18 cellular contexts compared by ENCODE assay signal in genomic region chr10:91690412-91690811, GRCh38. TPM values are rescaled to one million over a fixed set of nuclear protein-coding genes. Genes with fewer than 3 reads are reported as not detected.
DNase-seq lines count a peak whose midpoint lies in the region; ATAC-seq and TF ChIP-seq lines count a peak whose summit lies in the region.
"Had no signal": no experiment of that assay in that cellular context is flagged by ENCODE, and none has a peak within 500 bp of the region (broad histone marks: within the 10 kb centered on the region; RNA-seq: fewer than 3 reads in every experiment).

No MANE protein-coding gene starts in this region.

- DNase-seq in RWPE2 (ENCODE audit: low spot score) (no peak), coronary artery (ENCODE audit: low spot score) (no peak), mucosa of gallbladder (ENCODE audit: low spot score) (peak; percentile 53), NCI-H345 (lab: John Stamatoyannopoulos, UW) (no peak), sciatic nerve (ENCODE audit: low spot score) (no peak), omental fat pad (ENCODE audit: low spot score) (no peak)
- DNase-seq in naive thymus-derived CD4-positive, alpha-beta T cell: no peak
- DNase-seq: 8988T; C1 segment of cervical spinal cord; COR-L47; DMS153; H7; MV-4-11; NCI-H1417 treated with DMSO at 0.1 percent for 48 hours; NCI-H2081; NCI-H526 treated with DMSO at 0.1 percent for 48 hours; NK-92 treated with Interleukin-12 subunit alpha and Interleukin-12 subunit beta, amount 100 ng/mL, for 24 hours had no signal

- no peak overlapping the region for H3K4me3 ChIP-seq in ACC112 (ENCODE audit: low read depth, low read length)
- no peak overlapping the region for H3K4me3 ChIP-seq in RWPE2 (ENCODE audit: severe bottlenecking)
- H3K4me3 ChIP-seq in coronary artery: no peak overlapping the region
- H3K4me3 ChIP-seq in naive thymus-derived CD4-positive, alpha-beta T cell (ENCODE audit: low read length): no peak overlapping the region

- peaks cover 0 to 8% (median 4%) of the 10 kb centered on the region in 5 donors for H3K27me3 Mint-ChIP-seq in naive thymus-derived CD4-positive, alpha-beta T cell

- H3K36me3 Mint-ChIP-seq in naive thymus-derived CD4-positive, alpha-beta T cell: no peaks in the 10 kb centered on the region

- H3K36me3 ChIP-seq in ACC112 (ENCODE audit: insufficient read depth, low read length): no peaks in the 10 kb centered on the region
- H3K36me3 ChIP-seq in RWPE2 (ENCODE audit: low read depth): no peaks in the 10 kb centered on the region
- H3K36me3 ChIP-seq in naive thymus-derived CD4-positive, alpha-beta T cell (ENCODE audit: control insufficient read depth in 2 of 3, insufficient read depth in 3 of 3, low read length in 3 of 3): no peaks in the 10 kb centered on the region

- TF ChIP-seq CTCF in RWPE2 (IDR thresholded peaks at IDR 0.05; ENCODE audit: poor library complexity, severe bottlenecking) (no peak), coronary artery (IDR thresholded peaks at IDR 0.05) (no peak), omental fat pad (IDR thresholded peaks at IDR 0.05) (no peak)

- ATAC-seq in RWPE2 (ENCODE audit: low read depth) (no peak), sciatic nerve (no peak), omental fat pad (ENCODE audit: low FRiP score) (no peak)
- no peak for ATAC-seq in naive thymus-derived CD4-positive, alpha-beta T cell

- H3K4me3 Mint-ChIP-seq in naive thymus-derived CD4-positive, alpha-beta T cell: no peak overlapping the region

- peaks cover 0 to 5% (median 0%) of the 10 kb centered on the region in 7 donors for H3K4me1 Mint-ChIP-seq in naive thymus-derived CD4-positive, alpha-beta T cell

- H2AFZ ChIP-seq in ACC112 (ENCODE audit: low read length, unreplicated experiment): peak overlapping the region; percentile 75

- no peak overlapping the region for H3K27ac ChIP-seq in ACC112 (ENCODE audit: low read depth, low read length)
- H3K27ac ChIP-seq in RWPE2 (ENCODE audit: poor library complexity, severe bottlenecking): peak overlapping the region; percentile 35
- H3K27ac ChIP-seq in coronary artery: peak overlapping the region; percentile 24 to 69
- no peak overlapping the region for H3K27ac ChIP-seq in naive thymus-derived CD4-positive, alpha-beta T cell (ENCODE audit: low read depth, low read length)

- H3K4me1 ChIP-seq in ACC112 (ENCODE audit: control insufficient read depth, insufficient read depth, low read length, unreplicated experiment) (peaks cover 5% of the 10 kb centered on the region), RWPE2 (ENCODE audit: insufficient read depth, poor library complexity, severe bottlenecking) (peaks cover 21% of the 10 kb centered on the region)
- H3K4me1 ChIP-seq in naive thymus-derived CD4-positive, alpha-beta T cell (ENCODE audit: control insufficient read depth in 2 of 2, insufficient read depth in 2 of 2, low read length in 2 of 2): no peaks in the 10 kb centered on the region

- H3K79me2 ChIP-seq in ACC112 (ENCODE audit: control insufficient read depth, insufficient read depth, low read length, unreplicated experiment): no peaks in the 10 kb centered on the region

- no peaks in the 10 kb centered on the region for H3K9me3 Mint-ChIP-seq in naive thymus-derived CD4-positive, alpha-beta T cell

- H3K27ac Mint-ChIP-seq in naive thymus-derived CD4-positive, alpha-beta T cell: no peak overlapping the region

- CTCF ChIA-PET in naive thymus-derived CD4-positive, alpha-beta T cell (lab: Charles Lee): no interaction called here

- intact Hi-C loops in naive thymus-derived CD4-positive, alpha-beta T cell (cut with micrococcal nuclease): no loop called here
- intact Hi-C loops in sciatic nerve (cut with DNase I): no loop called here

- H3K27me3 ChIP-seq in ACC112 (ENCODE audit: insufficient read depth, low read length): no peaks in the 10 kb centered on the region
- H3K27me3 ChIP-seq in RWPE2 (ENCODE audit: insufficient read depth, poor library complexity, severe bottlenecking): no peaks in the 10 kb centered on the region
- no peaks in the 10 kb centered on the region for H3K27me3 ChIP-seq in naive thymus-derived CD4-positive, alpha-beta T cell (ENCODE audit: control insufficient read depth in 2 of 2, insufficient read depth in 2 of 2, low read length in 2 of 2)

- POLR2A ChIA-PET in naive thymus-derived CD4-positive, alpha-beta T cell (lab: Charles Lee): no interaction called here

- H3K9me3 ChIP-seq in RWPE2 (ENCODE audit: severe bottlenecking): no peaks in the 10 kb centered on the region
- no peaks in the 10 kb centered on the region for H3K9me3 ChIP-seq in naive thymus-derived CD4-positive, alpha-beta T cell (ENCODE audit: control insufficient read depth in 2 of 3, low read length in 3 of 3)

RNA-seq across cellular contexts. Expression of gene PPP1R3C, which starts 57.5 kb away (rescaled TPM):
- total RNA-seq in mucosa of gallbladder (47.6 TPM), sciatic nerve (10.9 TPM), omental fat pad (1 to 10 TPM; 3.5 to 6.8 (median 5.9) TPM)
- under 1 TPM in 1 of 5 experiments, not detected in 4; 0.15 TPM for total RNA-seq in naive thymus-derived CD4-positive, alpha-beta T cell
- not detected for polyA plus RNA-seq in naive thymus-derived CD4-positive, alpha-beta T cell

Comparison
In these comparisons a context has a peak if more than half of its experiments do, and no peak if none do; other contexts are left out.
1. H3K27ac ChIP-seq: peak in RWPE2 (single experiment) and coronary artery (2 of 2); none in ACC112 (single experiment) and naive thymus-derived CD4-positive, alpha-beta T cell (single experiment).